31 cellular contexts compared by ENCODE assay signal in the genomic region with DNA sequence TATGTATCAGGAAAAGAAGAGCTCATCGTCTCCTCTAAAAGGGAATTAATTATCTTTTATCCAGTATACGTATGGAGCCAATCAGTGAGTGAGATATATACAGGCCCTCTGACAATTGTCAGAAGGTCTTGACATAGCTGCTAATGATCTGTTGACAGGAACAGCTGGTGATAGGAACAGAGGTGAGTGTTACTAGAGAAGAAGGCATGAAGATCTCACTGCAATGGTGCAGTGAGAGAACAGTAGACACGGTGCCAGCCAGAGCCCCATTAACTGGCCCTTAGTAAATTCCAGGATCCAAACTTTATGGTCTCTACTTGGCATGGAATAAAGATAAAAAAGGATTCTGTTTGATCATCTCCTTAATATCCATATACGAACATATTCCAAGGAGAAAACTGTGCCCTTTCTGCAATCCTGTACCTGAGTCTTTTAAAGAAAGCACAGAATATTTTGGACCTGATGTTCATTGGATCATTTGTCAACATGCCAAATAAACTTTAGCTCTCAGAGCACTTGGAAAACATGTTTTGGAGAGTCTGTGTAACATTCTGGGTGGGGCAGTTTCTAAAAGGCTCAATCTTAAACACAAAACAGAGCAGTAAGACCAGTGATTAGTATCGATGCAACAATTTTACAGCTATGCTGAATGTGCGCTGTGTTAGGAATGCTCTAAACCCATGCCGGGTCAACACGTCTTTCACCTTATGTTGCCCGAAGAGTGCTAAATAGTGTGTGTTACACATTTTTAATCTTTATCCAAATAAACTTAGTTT.
DNase-seq lines count a peak whose midpoint lies in the region; ATAC-seq and TF ChIP-seq lines count a peak whose summit lies in the region.
"Had no signal": no experiment of that assay in that cellular context is flagged by ENCODE, and none has a peak within 500 bp of the region (broad histone marks: within the 10 kb centered on the region; RNA-seq: fewer than 3 reads in every experiment).

No MANE protein-coding gene starts in this region.

- H3K4me3 Mint-ChIP-seq in CD4-positive, alpha-beta memory T cell: no peak overlapping the region
- H3K4me3 Mint-ChIP-seq: activated CD4-positive, alpha-beta memory T cell treated with anti-CD3 and anti-CD28 coated beads, Interleukin-2, amount 10 ng/mL, durations not matched to agents 7 days and 5 days; activated naive CD4-positive, alpha-beta T cell treated with anti-CD3 and anti-CD28 coated beads for 36 hours; mesothelial cell of epicardium; naive thymus-derived CD8-positive, alpha-beta T cell had no signal

- no peaks in the 10 kb centered on the region for H3K9me3 Mint-ChIP-seq in CD4-positive, alpha-beta memory T cell
- H3K9me3 Mint-ChIP-seq: activated naive CD4-positive, alpha-beta T cell treated with anti-CD3 and anti-CD28 coated beads for 36 hours; mesothelial cell of epicardium; naive thymus-derived CD8-positive, alpha-beta T cell had no signal

- TF ChIP-seq CTCF in epithelial cell of esophagus (IDR thresholded peaks at IDR 0.05; ENCODE audit: insufficient read depth, low read depth, low read length, missing control alignments) (no peak), fibroblast of villous mesenchyme (IDR thresholded peaks at IDR 0.05; ENCODE audit: insufficient read depth, low read depth, low read length) (no peak)

- DNase-seq in epithelial cell of esophagus (ENCODE audit: low read depth) (peak; percentile 30), fibroblast of villous mesenchyme (ENCODE audit: low read depth) (peak; percentile 57), left lobe of liver (ENCODE audit: low spot score) (no peak), sciatic nerve (ENCODE audit: low spot score) (no peak), NCI-H2107 (lab: John Stamatoyannopoulos, UW) (no peak)
- no peak for DNase-seq in CD4-positive, alpha-beta memory T cell
- DNase-seq: activated CD4-positive, alpha-beta memory T cell treated with anti-CD3 and anti-CD28 coated beads, Interleukin-2, amount 10 ng/mL, durations not matched to agents 7 days and 5 days; activated CD4-positive, alpha-beta T cell treated with anti-CD3 and anti-CD28 coated beads for 1 hour; activated CD8-positive, alpha-beta memory T cell treated with anti-CD3 and anti-CD28 coated beads, Interleukin-2, amount 50 U/mL, for 4 hours; activated naive CD4-positive, alpha-beta T cell treated with anti-CD3 and anti-CD28 coated beads for 36 hours; adrenal gland; Caco-2; cerebellar nuclear complex; DMS79; MM.1S; naive thymus-derived CD8-positive, alpha-beta T cell; NCI-H1105 treated with DMSO at 0.1 percent for 48 hours; NCI-H2029; NCI-H226; NCI-H526 treated with DMSO at 0.1 percent for 48 hours; occipital lobe; SHP77 treated with DMSO at 0.1 percent for 48 hours; stimulated activated CD4-positive, alpha-beta T cell treated with anti-CD3 and anti-CD28 coated beads, Interleukin-4, amount 100 ng/mL, for 4 hours; SW 1271; transverse colon had no signal

- H3K27me3 ChIP-seq in CD4-positive, alpha-beta memory T cell (ENCODE audit: insufficient read depth, low read length): no peaks in the 10 kb centered on the region
- H3K27me3 ChIP-seq: adrenal gland; BLaER1 treated with 17β-estradiol and CSF1 and Interleukin-3, amounts not matched to agents 10 nM and 100 nM; transverse colon had no signal

- intact Hi-C loops in sciatic nerve (cut with DNase I): no loop called here
- intact Hi-C loops in CD4-positive, alpha-beta memory T cell (cut with micrococcal nuclease): no loop called here

- H3K9me3 ChIP-seq in CD4-positive, alpha-beta memory T cell (ENCODE audit: control insufficient read depth in 1 of 2, low read length in 2 of 2): no peaks in the 10 kb centered on the region
- H3K9me3 ChIP-seq: adrenal gland; BLaER1 treated with 17β-estradiol and CSF1 and Interleukin-3, amounts not matched to agents 10 nM and 100 nM; Caco-2; HAP-1; transverse colon had no signal

- ATAC-seq in left lobe of liver (peak; percentile 18), sciatic nerve (peak; percentile 60), HG03460 (IDR thresholded peaks at IDR 0.05; ENCODE audit: unreplicated experiment) (no peak)
- ATAC-seq: naive thymus-derived CD8-positive, alpha-beta T cell; Panc1 had no signal

- no peaks in the 10 kb centered on the region for H3K36me3 Mint-ChIP-seq in CD4-positive, alpha-beta memory T cell
- H3K36me3 Mint-ChIP-seq: mesothelial cell of epicardium; naive thymus-derived CD8-positive, alpha-beta T cell had no signal

- peaks cover 3 to 5% (median 5%) of the 10 kb centered on the region in 4 donors for H3K4me1 Mint-ChIP-seq in CD4-positive, alpha-beta memory T cell
- H3K4me1 Mint-ChIP-seq: naive thymus-derived CD8-positive, alpha-beta T cell had no signal

- H3K27me3 Mint-ChIP-seq in CD4-positive, alpha-beta memory T cell: peaks cover 0 to 2% of the 10 kb centered on the region in 2 donors
- H3K27me3 Mint-ChIP-seq: activated CD4-positive, alpha-beta memory T cell treated with anti-CD3 and anti-CD28 coated beads, Interleukin-2, amount 10 ng/mL, durations not matched to agents 7 days and 5 days had no signal

- POLR2A ChIA-PET in CD4-positive, alpha-beta memory T cell (lab: Charles Lee; ENCODE audit: partially characterized antibody): no interaction called here

- no peaks in the 10 kb centered on the region for H3K36me3 ChIP-seq in CD4-positive, alpha-beta memory T cell (ENCODE audit: insufficient read depth, low read length)
- H3K36me3 ChIP-seq: adrenal gland; BLaER1 treated with 17β-estradiol and CSF1 and Interleukin-3, amounts not matched to agents 10 nM and 100 nM; HAP-1; transverse colon had no signal

- H3K4me1 ChIP-seq in CD4-positive, alpha-beta memory T cell (ENCODE audit: insufficient read depth, low read length): peaks cover 2% of the 10 kb centered on the region
- H3K4me1 ChIP-seq: adrenal gland; BLaER1 treated with 17β-estradiol and CSF1 and Interleukin-3, amounts not matched to agents 10 nM and 100 nM; Caco-2; HAP-1; transverse colon had no signal

- CTCF ChIA-PET in CD4-positive, alpha-beta memory T cell (lab: Charles Lee; ENCODE audit: partially characterized antibody): no interaction called here

- H3K4me3 ChIP-seq in epithelial cell of esophagus (ENCODE audit: low read length): no peak overlapping the region
- H3K4me3 ChIP-seq in fibroblast of villous mesenchyme (ENCODE audit: low read depth, low read length): no peak overlapping the region
- no peak overlapping the region for H3K4me3 ChIP-seq in CD4-positive, alpha-beta memory T cell (ENCODE audit: low read length in 2 of 2)
- H3K4me3 ChIP-seq: adrenal gland; BLaER1 treated with 17β-estradiol and CSF1 and Interleukin-3, amounts not matched to agents 10 nM and 100 nM; HAP-1; transverse colon had no signal

- H3K27ac ChIP-seq in CD4-positive, alpha-beta memory T cell (ENCODE audit: low read depth, low read length): no peak overlapping the region
- H3K27ac ChIP-seq: adrenal gland; BLaER1 treated with 17β-estradiol and CSF1 and Interleukin-3, amounts not matched to agents 10 nM and 100 nM; HL-60; transverse colon had no signal

- no peak overlapping the region for H3K27ac Mint-ChIP-seq in CD4-positive, alpha-beta memory T cell
- H3K27ac Mint-ChIP-seq: activated CD4-positive, alpha-beta memory T cell treated with anti-CD3 and anti-CD28 coated beads, Interleukin-2, amount 10 ng/mL, durations not matched to agents 7 days and 5 days; activated naive CD4-positive, alpha-beta T cell treated with anti-CD3 and anti-CD28 coated beads for 36 hours; mesothelial cell of epicardium; naive thymus-derived CD8-positive, alpha-beta T cell had no signal

Comparison
In these comparisons a context has a peak if more than half of its experiments do, and no peak if none do; other contexts are left out.
1. DNase-seq: peak in epithelial cell of esophagus (single experiment) and fibroblast of villous mesenchyme (single experiment); none in left lobe of liver (single experiment), sciatic nerve (single experiment), CD4-positive, alpha-beta memory T cell (0 of 5) and NCI-H2107 (single experiment).